Comparison of ENCODE assay signal across 13 cellular contexts in the genomic region with DNA sequence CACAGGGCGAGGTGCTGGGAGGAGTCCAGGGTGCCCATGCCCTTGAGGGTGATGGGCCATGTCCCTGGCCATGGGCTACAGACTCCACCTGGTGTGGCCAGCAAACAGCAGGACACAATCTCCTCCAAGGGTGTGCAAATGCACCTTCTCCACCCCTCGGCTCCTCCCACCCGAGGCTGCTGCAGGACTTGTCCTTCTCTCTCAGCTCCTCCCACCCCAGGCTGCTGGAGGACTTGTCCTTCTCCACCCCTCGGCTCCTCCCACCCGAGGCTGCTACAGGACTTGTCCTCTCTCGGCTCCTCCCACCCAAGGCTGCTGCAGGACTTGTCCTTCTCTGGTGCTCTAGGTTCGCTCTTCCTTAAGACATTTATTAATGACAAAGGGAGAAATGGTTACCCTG. TPM values are rescaled to one million over a fixed set of nuclear protein-coding genes. Genes with fewer than 3 reads are reported as not detected.
DNase-seq lines count a peak whose midpoint lies in the region; ATAC-seq and TF ChIP-seq lines count a peak whose summit lies in the region.
"Had no signal": no experiment of that assay in that cellular context is flagged by ENCODE, and none has a peak within 500 bp of the region (broad histone marks: within the 10 kb centered on the region; RNA-seq: fewer than 3 reads in every experiment).

No MANE protein-coding gene starts in this region.

- peak; percentile 43 to 93 for DNase-seq in T47D (ENCODE audit: low read depth in 1 of 2, low spot score in 1 of 2)
- no peak for DNase-seq in breast epithelium (ENCODE audit: low spot score in 2 of 2)
- DNase-seq in Panc1 (ENCODE audit: low read depth, low spot score) = no peak
- peak; percentile 68 for DNase-seq in iPS DF 6.9 (ENCODE audit: low read depth, low spot score)
- peak; percentile 79 to 88 for DNase-seq in vagina (ENCODE audit: extremely low spot score in 2 of 2)
- no peak for DNase-seq in HCEC 1CT
- DNase-seq in D341Med (ENCODE audit: low spot score) = no peak
- DNase-seq in NCI-H146 (lab: John Stamatoyannopoulos, UW) = no peak
- DNase-seq: activated CD4-positive, alpha-beta T cell treated with anti-CD3 and anti-CD28 coated beads for 1 hour; activated naive CD4-positive, alpha-beta T cell treated with Interleukin-2 at 50 U/mL for 16 hours; cortex of kidney; retina had no signal

- no CpG with 5 or more reads among the region's 7 CpGs for WGBS in iPS DF 6.9 (ENCODE audit: insufficient coverage, insufficient read length)

- H3K27me3 ChIP-seq in breast epithelium = peaks cover 0 to 6% of the 10 kb centered on the region in 2 donors
- H3K27me3 ChIP-seq in Panc1 (ENCODE audit: control insufficient read depth, insufficient read depth, low read length) = peaks cover 6% of the 10 kb centered on the region; the same call in 1 of the 2 replicates
- no peaks in the 10 kb centered on the region for H3K27me3 ChIP-seq in iPS DF 6.9 (ENCODE audit: control insufficient read depth, insufficient read depth, low read length)
- H3K27me3 ChIP-seq in vagina = no peaks in the 10 kb centered on the region
- H3K27me3 ChIP-seq: SJCRH30 had no signal

- H3K27ac ChIP-seq in breast epithelium (no peak overlapping the region), Panc1 (ENCODE audit: low read length) (no peak overlapping the region), iPS DF 6.9 (ENCODE audit: low read length) (no peak overlapping the region), vagina (no peak overlapping the region)
- H3K27ac ChIP-seq: SJCRH30 had no signal

- intact Hi-C loops in breast epithelium (cut with DNase I; ENCODE audit: low total_unique reads) (no loop called here), Panc1 (cut with micrococcal nuclease; ENCODE audit: unreplicated experiment) (no loop called here), vagina (cut with DNase I) (no loop called here)

- TF ChIP-seq CTCF in breast epithelium (IDR thresholded peaks at IDR 0.05) = no peak
- TF ChIP-seq CTCF in Panc1 (IDR thresholded peaks at IDR 0.05) = no peak
- TF ChIP-seq CTCF in vagina (IDR thresholded peaks at IDR 0.05) = no peak

- POLR2A ChIA-PET in Panc1 (lab: Charles Lee) = no interaction called here

- H3K4me1 ChIP-seq in breast epithelium = no peaks in the 10 kb centered on the region
- H3K4me1 ChIP-seq in Panc1 (ENCODE audit: control insufficient read depth, insufficient read depth, low read length) = 0 out of 2 replicates have a peak, but pooled peaks cover 5% of the 10 kb centered on the region
- peaks cover 6% of the 10 kb centered on the region for H3K4me1 ChIP-seq in iPS DF 6.9 (ENCODE audit: control insufficient read depth, insufficient read depth, low read length)
- H3K4me1 ChIP-seq in vagina = no peaks in the 10 kb centered on the region

- no peak for TF ChIP-seq POLR2A in breast epithelium (IDR thresholded peaks at IDR 0.05)
- TF ChIP-seq POLR2A in vagina (IDR thresholded peaks at IDR 0.05) = no peak

- in situ Hi-C loops in T47D (cut with HindIII; ENCODE audit: low pct_unique_long_range_greater_than_20kb, low sequenced_read_pairs) (no loop called here), Panc1 (cut with HindIII; ENCODE audit: low pct_unique_long_range_greater_than_20kb, low sequenced_read_pairs) (no loop called here)

- ATAC-seq in Panc1 = peak; percentile 86

- CTCF ChIA-PET in Panc1 (lab: Charles Lee) = no interaction called here

- BruUV-seq in Panc1 (replicated peaks; lab: Mats Ljungman, UMichigan) = no TSS peak

- H3K36me3 ChIP-seq in breast epithelium (no peaks in the 10 kb centered on the region), Panc1 (ENCODE audit: control insufficient read depth, insufficient read depth, low read length) (no peaks in the 10 kb centered on the region), iPS DF 6.9 (ENCODE audit: control insufficient read depth, insufficient read depth, low read length) (no peaks in the 10 kb centered on the region), vagina (no peaks in the 10 kb centered on the region)
- H3K36me3 ChIP-seq: SJCRH30 had no signal

- no peak overlapping the region for H3K4me3 ChIP-seq in breast epithelium
- no peak overlapping the region; a peak in 1 of 4 replicates for H3K4me3 ChIP-seq in Panc1 (ENCODE audit: low read depth in 2 of 2, low read length in 2 of 2)
- no peak overlapping the region for H3K4me3 ChIP-seq in iPS DF 6.9 (ENCODE audit: low read length)
- no peak overlapping the region for H3K4me3 ChIP-seq in vagina
- H3K4me3 ChIP-seq: SJCRH30 had no signal

- H3K9me3 ChIP-seq in breast epithelium (peaks cover 11 to 22% of the 10 kb centered on the region in 2 donors), Panc1 (ENCODE audit: control insufficient read depth, insufficient read depth, low read depth, low read length) (no peaks in the 10 kb centered on the region), iPS DF 6.9 (ENCODE audit: control insufficient read depth, insufficient read depth, low read length) (peaks cover 1% of the 10 kb centered on the region; the same call in 1 of the 2 replicates), vagina (peaks cover 5% of the 10 kb centered on the region)
- H3K9me3 ChIP-seq: SJCRH30 had no signal

RNA-seq across cellular contexts. Expression of a gene that starts 57.3 kb away (rescaled TPM):
- 1 to 10 TPM; 4.6 to 7.4 (median 6.0) TPM for total RNA-seq in breast epithelium
- not detected for total RNA-seq in Panc1 (2021; ENCODE audit: unreplicated experiment)
- polyA plus RNA-seq in Panc1 (2012; ENCODE audit: insufficient read length) = not detected
- total RNA-seq in vagina = 11.8 TPM
- total RNA-seq: SJCRH30 had no signal

Comparison
In these comparisons a context has a peak if more than half of its experiments do, and no peak if none do; other contexts are left out.
1. DNase-seq: peak in T47D (2 of 2), iPS DF 6.9 (single experiment) and vagina (2 of 2); none in breast epithelium (0 of 2), Panc1 (single experiment), HCEC 1CT (single experiment), D341Med (single experiment) and NCI-H146 (single experiment).